ENCODE assay signal across 8 cellular contexts in the genomic region with DNA sequence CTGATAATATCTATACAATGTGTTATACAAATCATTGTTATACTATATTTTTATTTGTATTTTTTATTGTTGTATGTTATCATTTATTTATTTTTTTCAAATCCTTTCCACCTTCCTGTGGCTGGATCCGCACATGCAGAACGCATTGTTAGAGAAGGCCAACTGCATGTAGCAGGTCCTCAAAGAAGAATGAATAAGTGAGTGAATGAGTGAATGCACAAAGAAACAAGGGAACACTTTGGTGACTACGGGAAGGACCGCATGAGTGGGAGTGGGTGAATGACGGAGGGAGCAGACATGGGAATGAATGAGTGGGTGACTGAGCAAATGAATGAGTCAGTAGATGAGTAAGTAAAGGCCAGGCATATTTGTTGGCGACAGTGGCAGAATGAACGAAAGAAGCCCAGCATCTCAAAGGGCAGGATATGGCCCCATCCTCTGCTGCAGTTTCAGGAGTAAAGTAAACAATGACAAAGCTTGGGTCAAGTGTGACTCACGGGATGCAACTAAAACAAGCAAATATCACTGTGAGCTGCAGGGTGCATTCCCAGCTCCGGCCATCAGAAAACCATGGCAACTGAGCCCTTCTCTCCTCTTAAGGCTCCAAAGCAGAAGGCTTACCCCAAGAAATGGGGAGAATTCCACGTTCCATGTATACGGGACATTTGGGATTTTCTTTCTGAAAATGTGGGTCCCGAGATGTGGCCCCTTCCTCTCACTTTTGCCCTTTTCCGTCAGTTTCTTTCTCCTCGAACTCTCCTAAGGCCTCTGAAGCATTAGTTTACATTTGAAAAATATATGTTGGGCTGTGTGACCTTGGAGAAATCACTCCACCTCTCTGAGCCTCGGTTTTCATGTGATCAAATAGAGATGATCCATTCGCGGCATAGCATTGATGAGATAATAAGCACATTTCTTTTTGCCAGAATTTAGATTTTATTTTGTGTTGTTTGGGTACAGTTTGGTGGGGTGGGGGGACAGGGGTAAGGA. TPM values are rescaled to one million over a fixed set of nuclear protein-coding genes. Genes with fewer than 3 reads are reported as not detected.
DNase-seq lines count a peak whose midpoint lies in the region; TF ChIP-seq lines count a peak whose summit lies in the region.
"Had no signal": no experiment of that assay in that cellular context is flagged by ENCODE, and none has a peak within 500 bp of the region (broad histone marks: within the 10 kb centered on the region; RNA-seq: fewer than 3 reads in every experiment).

No MANE protein-coding gene starts in this region.

- no peak overlapping the region for H3K4me3 ChIP-seq in H7 (ENCODE audit: insufficient read depth, low read depth, low read length)
- no peak overlapping the region for H3K4me3 ChIP-seq in epithelial cell of esophagus (ENCODE audit: low read length)

- peaks cover 11% of the 10 kb centered on the region for H3K9me3 Mint-ChIP-seq in osteocyte (ENCODE audit: unreplicated experiment)

- H3K4me3 Mint-ChIP-seq in osteocyte (ENCODE audit: unreplicated experiment) = no peak overlapping the region

- DNase-seq in H7 (peak; percentile 76), NCI-H748 (lab: John Stamatoyannopoulos, UW; ENCODE audit: unreplicated experiment) (peak; percentile 74), epithelial cell of esophagus (ENCODE audit: low read depth) (peak; percentile 94), osteocyte (ENCODE audit: extremely low spot score, unreplicated experiment) (no peak), OCI-M1 (lab: John Stamatoyannopoulos, UW) (no peak), GM10248 (ENCODE audit: extremely low spot score) (no peak), ureter (ENCODE audit: low spot score) (no peak)
- DNase-seq: naive thymus-derived CD4-positive, alpha-beta T cell had no signal

- no peaks in the 10 kb centered on the region for H3K36me3 Mint-ChIP-seq in osteocyte (ENCODE audit: unreplicated experiment)

- H3K27ac Mint-ChIP-seq in osteocyte (ENCODE audit: unreplicated experiment) = peak overlapping the region; percentile 77

- peaks cover 28% of the 10 kb centered on the region for H3K4me1 Mint-ChIP-seq in osteocyte (ENCODE audit: unreplicated experiment)
- H3K4me1 Mint-ChIP-seq: naive thymus-derived CD4-positive, alpha-beta T cell had no signal

- H3K27me3 Mint-ChIP-seq in osteocyte (ENCODE audit: unreplicated experiment) = no peaks in the 10 kb centered on the region

- CTCF ChIA-PET in GM10248 (lab: Yijun Ruan, JAX) = no interaction called here

- POLR2A ChIA-PET in GM10248 (lab: Yijun Ruan, JAX) = no interaction called here

- H3K36me3 ChIP-seq in H7 (replicated peaks; ENCODE audit: control insufficient read depth, insufficient read depth, low read length) = no peaks in the 10 kb centered on the region

- no peak for TF ChIP-seq CTCF in epithelial cell of esophagus (IDR thresholded peaks at IDR 0.05; ENCODE audit: insufficient read depth, low read depth, low read length, missing control alignments)
- no peak for TF ChIP-seq CTCF in osteocyte (IDR thresholded peaks at IDR 0.05)
- no peak for TF ChIP-seq CTCF in GM10248 (IDR thresholded peaks at IDR 0.05; ENCODE audit: control extremely low read depth, extremely low read depth, low read depth, missing control alignments)

- H3K27me3 ChIP-seq in H7 (ENCODE audit: control insufficient read depth, insufficient read depth, low read length) = no peaks in the 10 kb centered on the region

RNA-seq across cellular contexts. Expression of gene KCNF1, which starts 24.5 kb away (rescaled TPM):
- 3.0 and 5.4 TPM in 2 replicates for total RNA-seq in H7 (2014; rRNA removed; shearing (Covaris generic))
- not detected in 2 replicates for total RNA-seq in osteocyte
- 0.60 TPM for total RNA-seq in ureter
- total RNA-seq: naive thymus-derived CD4-positive, alpha-beta T cell had no signal

Comparison
In these comparisons a context has a peak if more than half of its experiments do, and no peak if none do; other contexts are left out.
1. DNase-seq: peak in H7 (single experiment), NCI-H748 (single experiment) and epithelial cell of esophagus (single experiment); none in osteocyte (single experiment), OCI-M1 (single experiment), GM10248 (single experiment) and ureter (single experiment).